12 cellular contexts compared by ENCODE assay signal in genomic region chr4:26238426-26238781, GRCh38.
DNase-seq lines count a peak whose midpoint lies in the region; ATAC-seq, FAIRE-seq and TF ChIP-seq lines count a peak whose summit lies in the region.
"Had no signal": no experiment of that assay in that cellular context is flagged by ENCODE, and none has a peak within 500 bp of the region (broad histone marks: within the 10 kb centered on the region; RNA-seq: fewer than 3 reads in every experiment).

No MANE protein-coding gene starts in this region.

- peak overlapping the region; percentile 84 for H3K4me2 ChIP-seq in HepG2 (ENCODE audit: low read depth, low read length)

- WGBS in HepG2 (ENCODE audit: low lambda C conversion rate), result 0% methylated on average over 4 of the region's 4 CpGs

- H3K27ac ChIP-seq in HepG2 (ENCODE audit: extremely low read length, insufficient read depth, low read length) (no peak overlapping the region), substantia nigra (ENCODE audit: low read depth, low read length, poor library complexity, severe bottlenecking) (peak overlapping the region; percentile 94)

- no peaks in the 10 kb centered on the region; a peak in 2 of 5 replicates for H3K27me3 ChIP-seq in HepG2 (ENCODE audit: control insufficient read depth in 1 of 2, insufficient read depth in 2 of 2, low read length in 2 of 2)

- TF ChIP-seq RAD21 in HepG2 (CRISPR knock-in tag; IDR thresholded peaks at IDR 0.05), result no peak

- no TSS peak for BruUV-seq in HepG2 (replicated peaks; lab: Mats Ljungman, UMichigan)

- 0 out of 2 replicates have a peak overlapping the region, but pooled peaks have one; percentile 18 for H3K9ac ChIP-seq in HepG2 (ENCODE audit: insufficient read depth, low read depth, low read length)

- in situ Hi-C loops in HepG2 (cut with HindIII; ENCODE audit: extremely low pct_ligation_motif_present, low pct_unique_long_range_greater_than_20kb), result no loop called here

- DNase-seq in NCI-H2196 (lab: John Stamatoyannopoulos, UW; ENCODE audit: unreplicated experiment), result peak; percentile 92
- DNase-seq in NCI-H2196 treated with DMSO at 0.1 percent for 48 hours (lab: John Stamatoyannopoulos, UW; ENCODE audit: unreplicated experiment), result no peak
- DNase-seq in WTC11 (ENCODE audit: low spot score), result no peak
- peak; percentile 55 for DNase-seq in HepG2 (ENCODE audit: low spot score)
- DNase-seq in substantia nigra (lab: John Stamatoyannopoulos, UW), result peak in 1 of 49 donors; percentile 38
- no peak for DNase-seq in hepatic stellate cell (ENCODE audit: low spot score)
- DNase-seq: activated T-cell treated with anti-CD3 and anti-CD28 coated beads, Interleukin-2, amount 50 U/mL, for 24 hours; dermis blood vessel endothelial cell; NCI-H1048; T-cell had no signal

- H3K9me3 Mint-ChIP-seq in WTC11, result peaks cover 5% of the 10 kb centered on the region
- H3K9me3 Mint-ChIP-seq: activated T-cell treated with anti-CD3 and anti-CD28 coated beads, Interleukin-2, amount 50 U/mL, for 24 hours; T-cell had no signal

- H4K20me1 ChIP-seq in HepG2 (ENCODE audit: insufficient read depth, low read length), result no peaks in the 10 kb centered on the region

- peak overlapping the region; percentile 38; the same call in 1 of the 2 replicates for H3K27ac Mint-ChIP-seq in WTC11
- H3K27ac Mint-ChIP-seq: activated T-cell treated with anti-CD3 and anti-CD28 coated beads, Interleukin-2, amount 50 U/mL, for 24 hours; T-cell had no signal

- no peak overlapping the region for H2AFZ ChIP-seq in HepG2 (ENCODE audit: low read length)

- TF ChIP-seq EP300 in HepG2 (IDR thresholded peaks at IDR 0.05; ENCODE audit: low read depth in 2 of 2, low read length in 2 of 2) (no peak), HepG2 (CRISPR knock-in tag; IDR thresholded peaks at IDR 0.05; ENCODE audit: borderline replicate concordance) (no peak)

- H3K4me1 ChIP-seq in HepG2 (ENCODE audit: insufficient read depth, low read length), result peaks cover 28% of the 10 kb centered on the region

- no peaks in the 10 kb centered on the region for H3K36me3 ChIP-seq in HepG2 (replicated peaks in 1 of 2; ENCODE audit: control insufficient read depth in 1 of 2, insufficient read depth in 2 of 2, low read length in 2 of 2)

- H3K9me3 ChIP-seq in HepG2 (ENCODE audit: low read length), result no peaks in the 10 kb centered on the region

- intact Hi-C loops in HepG2 (cut with micrococcal nuclease; ENCODE audit: unreplicated experiment), result no loop called here

- no peaks in the 10 kb centered on the region for H3K36me3 Mint-ChIP-seq in WTC11
- H3K36me3 Mint-ChIP-seq: T-cell had no signal

- POLR2A ChIA-PET in WTC11 (lab: Charles Lee) (interaction anchor here (0.6 kb wide), 1 partner anchor 861 kb away, joined by 4 read pairs; the partner anchor contains the start of gene ANAPC4), HepG2 (lab: Yijun Ruan, JAX) (no interaction called here)

- no peaks in the 10 kb centered on the region for H3K79me2 ChIP-seq in HepG2 (ENCODE audit: insufficient read depth, low read length)

- TF ChIP-seq POLR2A in HepG2 (IDR thresholded peaks at IDR 0.05; ENCODE audit: insufficient read depth in 1 of 2, low read depth in 2 of 2, low read length in 2 of 2), result no peak

- H3K4me3 ChIP-seq in HepG2 (replicated peaks in 1 of 3; ENCODE audit: insufficient read depth in 1 of 3, low read depth in 2 of 3, low read length in 3 of 3), result peak overlapping the region; percentile 19 to 63 (median 35); a peak in 4 of 6 replicates

- peaks cover 27% of the 10 kb centered on the region for H3K4me1 Mint-ChIP-seq in WTC11

- peak overlapping the region; percentile 10 for H3K4me3 Mint-ChIP-seq in WTC11
- H3K4me3 Mint-ChIP-seq: activated T-cell treated with anti-CD3 and anti-CD28 coated beads, Interleukin-2, amount 50 U/mL, for 24 hours; T-cell had no signal

- no peak for ATAC-seq in WTC11
- peak; percentile 91 for ATAC-seq in HepG2
- no peak for ATAC-seq in GM21528 (IDR thresholded peaks at IDR 0.05; ENCODE audit: low FRiP score, unreplicated experiment)
- ATAC-seq in GM21390 (IDR thresholded peaks at IDR 0.05; ENCODE audit: unreplicated experiment), result no peak
- ATAC-seq: T-cell had no signal

- TF ChIP-seq CTCF in WTC11 (IDR thresholded peaks at IDR 0.05), result no peak
- TF ChIP-seq CTCF in HepG2 (CRISPR knock-in tag; IDR thresholded peaks at IDR 0.05), result no peak

- H3K27me3 Mint-ChIP-seq in WTC11 (ENCODE audit: low read depth), result no peaks in the 10 kb centered on the region
- H3K27me3 Mint-ChIP-seq: activated T-cell treated with anti-CD3 and anti-CD28 coated beads, Interleukin-2, amount 50 U/mL, for 24 hours had no signal

- FAIRE-seq in HepG2 (lab: Jason Lieb, UNC), result peak; percentile 40

- CTCF ChIA-PET in WTC11 (lab: Charles Lee) (interaction anchor here (0.6 to 1.6 kb wide), 5 partner anchors 87 to 250 kb away, joined by 3 to 7 read pairs (median 3); no protein-coding TSS in a partner anchor), HepG2 (lab: Yijun Ruan, JAX; ENCODE audit: low intra/inter-chr PET ratio, low total read pairs) (no interaction called here)

TF ChIP-seq in WTC11, 78 proteins besides CTCF, POLR2A, EP300 and RAD21 (continues in another document):
- TF ChIP-seq ARID4B (CRISPR knock-in tag; IDR thresholded peaks at IDR 0.05; ENCODE audit: borderline replicate concordance), result no peak
- TF ChIP-seq TP53 (CRISPR knock-in tag; IDR thresholded peaks at IDR 0.05), result no peak
- no peak for TF ChIP-seq ZNF317 (CRISPR knock-in tag; IDR thresholded peaks at IDR 0.05; ENCODE audit: borderline replicate concordance, low read depth)

TF ChIP-seq in HepG2, 621 proteins besides CTCF, POLR2A, EP300 and RAD21 (continues in another document):
- TF ChIP-seq SOX6 (IDR thresholded peaks at IDR 0.05) (no peak), SOX6 (CRISPR knock-in tag; IDR thresholded peaks at IDR 0.05) (0 out of 2 replicates have a peak, but pooled peaks have one; percentile 27), ZMYM4 (CRISPR knock-in tag; IDR thresholded peaks at IDR 0.05) (0 out of 2 replicates have a peak, but pooled peaks have one; percentile 12), ADNP (CRISPR knock-in tag; IDR thresholded peaks at IDR 0.05) (no peak), PAXIP1 (CRISPR knock-in tag; conservative IDR thresholded peaks at IDR 0.05) (peak; percentile 31; the same call in 1 of the 2 replicates), CHCHD3 (CRISPR knock-in tag; IDR thresholded peaks at IDR 0.05) (no peak), UBTF (CRISPR knock-in tag; IDR thresholded peaks at IDR 0.05) (no peak), E2F1 (CRISPR knock-in tag; IDR thresholded peaks at IDR 0.05) (no peak)

Comparison
In these comparisons a context has a peak if more than half of its experiments do, and no peak if none do; other contexts are left out.
1. DNase-seq: peak in NCI-H2196 (single experiment) and HepG2 (single experiment); none in NCI-H2196 treated with DMSO at 0.1 percent for 48 hours (single experiment), WTC11 (single experiment) and hepatic stellate cell (single experiment).